16 cellular contexts compared by ENCODE assay signal in genomic region chr12:111085100-111085499, GRCh38. TPM values are rescaled to one million over a fixed set of nuclear protein-coding genes. Genes with fewer than 3 reads are reported as not detected.
DNase-seq lines count a peak whose midpoint lies in the region; ATAC-seq, FAIRE-seq and TF ChIP-seq lines count a peak whose summit lies in the region.
"Had no signal": no experiment of that assay in that cellular context is flagged by ENCODE, and none has a peak within 500 bp of the region (broad histone marks: within the 10 kb centered on the region; RNA-seq: fewer than 3 reads in every experiment).

No MANE protein-coding gene starts in this region.

- H3K27ac ChIP-seq in A549: no peak overlapping the region
- peak overlapping the region; percentile 78 for H3K27ac ChIP-seq in OCI-LY7 (ENCODE audit: low read depth, low read length, poor library complexity, severe bottlenecking)
- no peak overlapping the region for H3K27ac ChIP-seq in H1 (ENCODE audit: low read depth, low read length)
- no peak overlapping the region for H3K27ac ChIP-seq in mesendoderm (ENCODE audit: low read depth, low read length)
- H3K27ac ChIP-seq: 22Rv1, BLaER1, HL-60 had no signal

- peaks cover 5% of the 10 kb centered on the region for H3K79me1 ChIP-seq in H1 (ENCODE audit: low read depth, low read length)
- no peaks in the 10 kb centered on the region for H3K79me1 ChIP-seq in mesendoderm (ENCODE audit: low read length)

- H3K4me3 ChIP-seq in A549 (no peak overlapping the region), OCI-LY7 (ENCODE audit: low read depth, low read length, poor library complexity, severe bottlenecking) (no peak overlapping the region), H1 (ENCODE audit: extremely low read depth in 1 of 4, insufficient read depth in 2 of 4, low read depth in 3 of 4, low read length in 4 of 4) (no peak overlapping the region), mesendoderm (ENCODE audit: low read length) (no peak overlapping the region)
- H3K4me3 ChIP-seq: BLaER1, HAP-1 had no signal

- H3K23ac ChIP-seq in H1 (ENCODE audit: insufficient read length): no peak overlapping the region
- H3K23ac ChIP-seq in mesendoderm (ENCODE audit: low read length): no peak overlapping the region

- H2AK5ac ChIP-seq in H1 (ENCODE audit: low read depth, low read length) (peak overlapping the region; percentile 79; the same call in 1 of the 2 replicates), mesendoderm (ENCODE audit: low read length) (no peak overlapping the region)

- FAIRE-seq in A549 (lab: Jason Lieb, UNC) (no peak), H1 (lab: Jason Lieb, UNC) (no peak)

- H3K36me3 ChIP-seq in OCI-LY7 (ENCODE audit: insufficient read depth, low read length): no peaks in the 10 kb centered on the region
- H3K36me3 ChIP-seq in H1 (ENCODE audit: control insufficient read depth in 2 of 4, insufficient read depth in 4 of 4, low read length in 3 of 4): no peaks in the 10 kb centered on the region
- no peaks in the 10 kb centered on the region for H3K36me3 ChIP-seq in mesendoderm (ENCODE audit: control insufficient read depth, insufficient read depth, low read length)
- H3K36me3 ChIP-seq: BLaER1, HAP-1 had no signal

- H3K4me1 ChIP-seq in A549: no peaks in the 10 kb centered on the region
- H3K4me1 ChIP-seq in OCI-LY7 (ENCODE audit: insufficient read depth, low read length, poor library complexity, severe bottlenecking): peaks cover 76% of the 10 kb centered on the region
- no peaks in the 10 kb centered on the region; a peak in 2 of 7 replicates for H3K4me1 ChIP-seq in H1 (replicated peaks in 1 of 4; ENCODE audit: control insufficient read depth in 3 of 4, insufficient read depth in 4 of 4, low read length in 3 of 4)
- no peaks in the 10 kb centered on the region for H3K4me1 ChIP-seq in mesendoderm (ENCODE audit: control insufficient read depth, low read depth, low read length)
- H3K4me1 ChIP-seq: HAP-1 had no signal

- TF ChIP-seq CTCF in A549 (IDR thresholded peaks at IDR 0.05): no peak
- TF ChIP-seq CTCF in OCI-LY7 (conservative IDR thresholded peaks at IDR 0.05; ENCODE audit: low read length): no peak
- TF ChIP-seq CTCF in H1 (IDR thresholded peaks at IDR 0.05; ENCODE audit: control extremely low read depth in 1 of 3, insufficient read depth in 1 of 3, low read depth in 1 of 3, low read length in 3 of 3): no peak
- no peak for TF ChIP-seq CTCF in natural killer cell (IDR thresholded peaks at IDR 0.05)

- 40% methylated on average over 1 of the region's 1 CpG for WGBS in A549 (ENCODE audit: missing lambda C conversion rate)
- 80% methylated on average over 1 of the region's 1 CpG; no CpG with 5 or more reads in 1 of the 2 experiments for WGBS in H1 (ENCODE audit: extremely low coverage in 1 of 2, insufficient coverage in 1 of 2, insufficient read length in 1 of 2, insufficient replicate concordance in 2 of 2, low coverage in 1 of 2, low lambda C conversion rate in 2 of 2, missing lambda C conversion rate in 1 of 2), 2 experiments
- no CpG with 5 or more reads among the region's 1 CpG for WGBS in mesendoderm (ENCODE audit: extremely low coverage, insufficient coverage, low lambda C conversion rate)

- H3K56ac ChIP-seq in H1 (replicated peaks; ENCODE audit: insufficient read length, low read depth, low read length) (no peak overlapping the region), mesendoderm (ENCODE audit: low read length) (no peak overlapping the region)

- BruUV-seq in OCI-LY7 (replicated peaks; lab: Mats Ljungman, UMichigan): no TSS peak

- intact Hi-C loops in OCI-LY7 (cut with micrococcal nuclease; ENCODE audit: unreplicated experiment): loop anchor here (2.0 kb wide), 1 partner anchor 28 kb away; no protein-coding TSS in a partner anchor
- intact Hi-C loops in natural killer cell (cut with micrococcal nuclease): no loop called here

- H4K8ac ChIP-seq in H1 (ENCODE audit: extremely low read depth, insufficient read depth, low read length): no peak overlapping the region
- H4K8ac ChIP-seq in mesendoderm (ENCODE audit: low read depth, low read length): no peak overlapping the region

- no peak for TF ChIP-seq POLR2A in A549 (IDR thresholded peaks at IDR 0.05; ENCODE audit: low read length)
- no peak for TF ChIP-seq POLR2A in H1 (IDR thresholded peaks at IDR 0.05; ENCODE audit: control extremely low read depth in 1 of 2, low read depth in 2 of 2, low read length in 2 of 2)

- H3K4me1 Mint-ChIP-seq in natural killer cell: no peaks in the 10 kb centered on the region
- H3K4me1 Mint-ChIP-seq: CD4-positive, CD25-positive, alpha-beta regulatory T cell had no signal

- POLR2A ChIA-PET in A549 (lab: Yijun Ruan, JAX): no interaction called here
- POLR2A ChIA-PET in OCI-LY7 (lab: Charles Lee): interaction anchor here (0.9 kb wide), 1 partner anchor 14 kb away, joined by 7 read pairs; no protein-coding TSS in a partner anchor
- POLR2A ChIA-PET in H1 (lab: Charles Lee; ENCODE audit: partially characterized antibody): interaction anchor here (0.7 to 1.1 kb wide), 3 partner anchors 9 to 1274 kb away, joined by 3 read pairs; no protein-coding TSS in a partner anchor

- H3K36me3 Mint-ChIP-seq in natural killer cell: no peaks in the 10 kb centered on the region
- H3K36me3 Mint-ChIP-seq: CD4-positive, CD25-positive, alpha-beta regulatory T cell had no signal

- no peak for DNase-seq in A549 (ENCODE audit: low read depth in 1 of 2, low spot score in 1 of 2)
- no peak for DNase-seq in OCI-LY7 (ENCODE audit: low spot score)
- DNase-seq in H1 (ENCODE audit: low read depth in 1 of 2, low spot score in 2 of 2): no peak
- DNase-seq in mesendoderm: peak; percentile 43
- no peak for DNase-seq in NCI-H1694 treated with DMSO at 0.1 percent for 48 hours (lab: John Stamatoyannopoulos, UW)
- no peak for DNase-seq in natural killer cell
- DNase-seq: AML-193; CD4-positive, CD25-positive, alpha-beta regulatory T cell; DMS53; GF-D8 had no signal

- peak in 1 of 2 experiments; percentile 32; a peak in 1 of 6 replicates for ATAC-seq in A549
- no peak for ATAC-seq in HG03521 (IDR thresholded peaks at IDR 0.05; ENCODE audit: unreplicated experiment)
- ATAC-seq in GM21529 (IDR thresholded peaks at IDR 0.05; ENCODE audit: unreplicated experiment): no peak
- ATAC-seq in natural killer cell: no peak

- no peaks in the 10 kb centered on the region for H3K9me2 ChIP-seq in OCI-LY7 (ENCODE audit: insufficient read depth, low read length)

- no peak overlapping the region for H3K4ac ChIP-seq in H1 (replicated peaks; ENCODE audit: insufficient read length, low read depth, low read length)
- no peak overlapping the region for H3K4ac ChIP-seq in mesendoderm (ENCODE audit: low read depth, low read length)

- H3K14ac ChIP-seq in H1 (ENCODE audit: insufficient read length): peak overlapping the region; percentile 12

- no peak overlapping the region for H3K9ac ChIP-seq in H1 (replicated peaks in 1 of 4; ENCODE audit: extremely low read depth in 1 of 4, low read depth in 3 of 4, low read length in 3 of 4)
- H3K9ac ChIP-seq in mesendoderm (ENCODE audit: low read length): no peak overlapping the region
- H3K9ac ChIP-seq: BLaER1 had no signal

- H3K79me2 ChIP-seq in OCI-LY7 (ENCODE audit: insufficient read depth, low read depth, low read length) (no peaks in the 10 kb centered on the region), H1 (ENCODE audit: control insufficient read depth in 1 of 2, insufficient read depth in 2 of 2, low read length in 2 of 2) (no peaks in the 10 kb centered on the region), mesendoderm (ENCODE audit: control insufficient read depth, insufficient read depth, low read length) (no peaks in the 10 kb centered on the region)

- H3K9me3 ChIP-seq in A549: no peaks in the 10 kb centered on the region
- no peaks in the 10 kb centered on the region for H3K9me3 ChIP-seq in OCI-LY7 (ENCODE audit: low read length)
- no peaks in the 10 kb centered on the region; a peak in 1 of 4 replicates for H3K9me3 ChIP-seq in H1 (ENCODE audit: insufficient read depth in 2 of 2, low read depth in 1 of 2, low read length in 1 of 2)
- H3K9me3 ChIP-seq: BLaER1, HAP-1 had no signal

- H4K5ac ChIP-seq in H1 (ENCODE audit: insufficient read length, low read depth, low read length): no peak overlapping the region
- H4K5ac ChIP-seq in mesendoderm (ENCODE audit: low read length): no peak overlapping the region

- CTCF ChIA-PET in A549 (lab: Yijun Ruan, JAX) (interaction anchor here (1.4 kb wide), 1 partner anchor 47 kb away, joined by 3 read pairs; no protein-coding TSS in a partner anchor), OCI-LY7 (lab: Charles Lee; ENCODE audit: unreplicated experiment) (no interaction called here), H1 (lab: Charles Lee; ENCODE audit: partially characterized antibody) (interaction anchor here (1.6 kb wide), 1 partner anchor 10 kb away, joined by 4 read pairs; no protein-coding TSS in a partner anchor)

- H2BK15ac ChIP-seq in H1 (ENCODE audit: low read length) (no peak overlapping the region; the same call in 1 of the 2 replicates), mesendoderm (replicated peaks; ENCODE audit: low read depth) (no peak overlapping the region)

- H3K4me2 ChIP-seq in A549 (0 out of 3 replicates have a peak overlapping the region, but pooled peaks have one; percentile 9), OCI-LY7 (ENCODE audit: low read length) (peak overlapping the region; percentile 60), H1 (ENCODE audit: insufficient read depth in 1 of 2, low read depth in 2 of 2, low read length in 2 of 2) (no peak overlapping the region), mesendoderm (ENCODE audit: low read length) (no peak overlapping the region)
- H3K4me2 ChIP-seq: BLaER1 had no signal

- peaks cover 17 to 36% of the 10 kb centered on the region in 2 donors for H3K27me3 Mint-ChIP-seq in natural killer cell (ENCODE audit: low read depth in 2 of 2)

- no peak overlapping the region for H3K27ac Mint-ChIP-seq in natural killer cell
- H3K27ac Mint-ChIP-seq: CD4-positive, CD25-positive, alpha-beta regulatory T cell had no signal

- no peaks in the 10 kb centered on the region for H3K9me3 Mint-ChIP-seq in natural killer cell
- H3K9me3 Mint-ChIP-seq: CD4-positive, CD25-positive, alpha-beta regulatory T cell had no signal

- TF ChIP-seq EP300 in A549 (IDR thresholded peaks at IDR 0.05) (no peak), H1 (IDR thresholded peaks at IDR 0.05; ENCODE audit: borderline replicate concordance in 1 of 2, low read depth in 2 of 2, low read length in 2 of 2) (no peak)

- H2BK120ac ChIP-seq in H1 (replicated peaks; ENCODE audit: low read depth, low read length): no peak overlapping the region
- no peak overlapping the region for H2BK120ac ChIP-seq in mesendoderm (ENCODE audit: low read depth, low read length)

- H3K27me3 ChIP-seq in H1 (replicated peaks in 1 of 4; ENCODE audit: control insufficient read depth in 3 of 4, extremely low read depth in 1 of 4, insufficient read depth in 3 of 4, low read length in 3 of 4) (no peaks in the 10 kb centered on the region; a peak in 1 of 7 replicates), mesendoderm (ENCODE audit: insufficient read depth, low read length, poor library complexity) (no peaks in the 10 kb centered on the region)
- H3K27me3 ChIP-seq: BLaER1 had no signal

- H2BK20ac ChIP-seq in H1 (ENCODE audit: low read length): no peak overlapping the region

- TF ChIP-seq RAD21 in A549 (conservative IDR thresholded peaks at IDR 0.05 in 1 of 2, IDR thresholded peaks at IDR 0.05 in 1 of 2) (no peak), H1 (IDR thresholded peaks at IDR 0.05 in 1 of 2, conservative IDR thresholded peaks at IDR 0.05 in 1 of 2; ENCODE audit: low read depth in 2 of 2, low read length in 2 of 2) (no peak)

- H4K91ac ChIP-seq in H1 (replicated peaks; ENCODE audit: insufficient read length, low read length): no peak overlapping the region

- H2AFZ ChIP-seq in OCI-LY7 (ENCODE audit: low read length): peak overlapping the region; percentile 72; the same call in 1 of the 2 replicates
- H2AFZ ChIP-seq in H1 (ENCODE audit: low read length): no peak overlapping the region

- H2BK5ac ChIP-seq in H1 (ENCODE audit: low read depth, low read length): no peak overlapping the region
- no peak overlapping the region for H2BK5ac ChIP-seq in mesendoderm (ENCODE audit: low read length)

- H2BK12ac ChIP-seq in H1 (ENCODE audit: low read depth, low read length): 0 out of 2 replicates have a peak overlapping the region, but pooled peaks have one; percentile 12

- H3K18ac ChIP-seq in H1 (ENCODE audit: extremely low read depth, low read length): no peak overlapping the region
- H3K18ac ChIP-seq in mesendoderm (ENCODE audit: low read length): no peak overlapping the region

- H3K4me3 Mint-ChIP-seq in natural killer cell: no peak overlapping the region
- H3K4me3 Mint-ChIP-seq: CD4-positive, CD25-positive, alpha-beta regulatory T cell had no signal

- H4K20me1 ChIP-seq in OCI-LY7 (ENCODE audit: insufficient read depth, low read length) (no peaks in the 10 kb centered on the region), H1 (replicated peaks in 1 of 2; ENCODE audit: control insufficient read depth in 1 of 2, insufficient read depth in 2 of 2, low read length in 2 of 2) (peaks cover 0 to 6% of the 10 kb centered on the region in 2 experiments)
- H4K20me1 ChIP-seq: BLaER1 had no signal

- H3K23me2 ChIP-seq in H1 (ENCODE audit: low read depth, low read length): no peaks in the 10 kb centered on the region

RNA-seq across cellular contexts. Expression of gene CUX2, which starts 51.1 kb away (rescaled TPM):
- 0.04 and 0.06 TPM in 2 replicates for polyA plus RNA-seq in A549 (2011; rRNA removed)
- 0.03 and 0.04 TPM in 2 replicates for polyA plus RNA-seq in A549 (2012; cell fraction: cytosol; rRNA removed)
- polyA plus RNA-seq in A549 (2012; cell fraction: nucleus; rRNA removed): 0.02 and 0.05 TPM in 2 replicates
- polyA plus RNA-seq in A549 (2017; fragmentation: RNase III; extraction: RNeasy Plus Mini Kit Qiagen cat#74134 plus additional on column Dnase treatment): 0.04 to 0.07 TPM (median 0.04 TPM) in 3 replicates
- 0.04 and 0.10 TPM in 2 replicates for polyA minus RNA-seq in A549 (2011; rRNA and poly(A)+ RNA removed)
- total RNA-seq in OCI-LY7 (2014; rRNA removed; shearing (Covaris generic)): 4.1 and 4.4 TPM in 2 replicates
- 29.0 and 35.0 TPM in 2 replicates for total RNA-seq in OCI-LY7 (2022)
- total RNA-seq in H1 (2021; fragmentation: NEBNext Ultra II Directional; extraction: Animal tissue kit (Norgen Biotek cat#: 25700)): 4.8 and 6.5 TPM in 2 replicates
- 1.8 and 2.7 TPM in 2 replicates for polyA plus RNA-seq in H1 (2011; rRNA removed)
- polyA plus RNA-seq in H1 (2011; cell fraction: cytosol; rRNA removed): 2.0 TPM
- polyA plus RNA-seq in H1 (2011; cell fraction: nucleus; rRNA removed): 4.0 TPM
- 3.9 to 4.3 TPM (median 4.1 TPM) in 4 replicates for polyA plus RNA-seq in H1 (2012, experiment 1 of 2)
- 1.4 TPM for polyA plus RNA-seq in H1 (2012, experiment 2 of 2)
- polyA plus RNA-seq in H1 (2013, experiment 1 of 2): 2.7 TPM
- 2.2 TPM for polyA plus RNA-seq in H1 (2013, experiment 2 of 2)
- polyA minus RNA-seq in H1 (2011; rRNA and poly(A)+ RNA removed): 2.3 and 2.6 TPM in 2 replicates
- polyA minus RNA-seq in H1 (2011; cell fraction: cytosol; rRNA and poly(A)+ RNA removed): 2.6 TPM
- polyA minus RNA-seq in H1 (2011; cell fraction: nucleus; rRNA and poly(A)+ RNA removed): 5.4 TPM
- 2.2 TPM for polyA plus RNA-seq in mesendoderm (2013, experiment 1 of 2)
- polyA plus RNA-seq in mesendoderm (2013, experiment 2 of 2): 2.2 TPM
- total RNA-seq in natural killer cell: under 1 TPM in 1 of 3 donors, not detected in 2; 0.08 TPM
- polyA plus RNA-seq: CD4-positive, CD25-positive, alpha-beta regulatory T cell had no signal

Comparison
In these comparisons a context has a peak if more than half of its experiments do, and no peak if none do; other contexts are left out.
1. H3K4me2 ChIP-seq: peak in A549 (single experiment) and OCI-LY7 (single experiment); none in H1 (0 of 2) and mesendoderm (single experiment).